8 cellular contexts compared by ENCODE assay signal in genomic region chrX:130174051-130174704, GRCh38. TPM values are rescaled to one million over a fixed set of nuclear protein-coding genes. Genes with fewer than 3 reads are reported as not detected.
A peak's percentile ranks its signal among the peaks of the same experiment; 100 is the strongest.
DNase-seq lines count a peak whose midpoint lies in the region; ATAC-seq and TF ChIP-seq lines count a peak whose summit lies in the region.

No MANE protein-coding gene starts in this region.

- peaks cover 31% of the 10 kb centered on the region for H3K4me1 ChIP-seq in SJSA1 (replicated peaks)
- peaks cover 7% of the 10 kb centered on the region for H3K4me1 ChIP-seq in fibroblast of lung (ENCODE audit: control insufficient read depth, extremely low read depth, insufficient read depth, low read length)

- H3K27me3 ChIP-seq in SJSA1 (replicated peaks) (no peaks in the 10 kb centered on the region), fibroblast of lung (ENCODE audit: control insufficient read depth, insufficient read depth, low read length) (no peaks in the 10 kb centered on the region)

- H3K27ac ChIP-seq in SJSA1 = peak overlapping the region; percentile 71
- peak overlapping the region; percentile 77 for H3K27ac ChIP-seq in fibroblast of lung (ENCODE audit: insufficient read depth, low read length)

- no peaks in the 10 kb centered on the region for H4K20me1 ChIP-seq in fibroblast of lung (ENCODE audit: control insufficient read depth, extremely low read depth, insufficient read depth, low read length)

- DNase-seq in ELF-1 (ENCODE audit: low read depth, low spot score) (peak; percentile 58), SJSA1 (ENCODE audit: low read depth in 1 of 2, low spot score in 2 of 2) (peak in 1 of 2 experiments; percentile 42), fibroblast of lung (ENCODE audit: low read depth in 2 of 2) (peak; percentile 71 to 85), pons (ENCODE audit: low spot score) (peak; percentile 42), DMS114 treated with DMSO at 0.1 percent for 48 hours (lab: John Stamatoyannopoulos, UW; ENCODE audit: unreplicated experiment) (no peak), NCI-H2227 (lab: John Stamatoyannopoulos, UW; ENCODE audit: unreplicated experiment) (no peak)
- no peak for DNase-seq in activated CD4-positive, CD25-positive, alpha-beta regulatory T cell treated with anti-CD3 and anti-CD28 coated beads, Interleukin-2, amount 50 U/mL, for 72 hours

- no peak overlapping the region for H2AFZ ChIP-seq in fibroblast of lung (ENCODE audit: low read length)

- H3K4me3 ChIP-seq in SJSA1 = no peak overlapping the region
- no peak overlapping the region for H3K4me3 ChIP-seq in fibroblast of lung (replicated peaks in 1 of 4; ENCODE audit: control extremely low read depth in 1 of 4, insufficient read depth in 1 of 4, low read depth in 3 of 4, low read length in 4 of 4)

- H3K9ac ChIP-seq in fibroblast of lung (ENCODE audit: insufficient read depth, low read length) = no peak overlapping the region

- TF ChIP-seq CTCF in fibroblast of lung (conservative IDR thresholded peaks at IDR 0.05 in 1 of 2, IDR thresholded peaks at IDR 0.05 in 1 of 2; ENCODE audit: low read depth in 1 of 2, low read length in 2 of 2) = no peak

- ATAC-seq in HG02623 (IDR thresholded peaks at IDR 0.05; ENCODE audit: unreplicated experiment) = no peak

- H3K4me2 ChIP-seq in fibroblast of lung (ENCODE audit: extremely low read depth, insufficient read depth, low read length) = no peak overlapping the region

- no peaks in the 10 kb centered on the region for H3K9me3 ChIP-seq in SJSA1 (replicated peaks)
- no peaks in the 10 kb centered on the region for H3K9me3 ChIP-seq in fibroblast of lung (ENCODE audit: control insufficient read depth, insufficient read depth, low read depth, low read length)

- H3K36me3 ChIP-seq in SJSA1 = no peaks in the 10 kb centered on the region
- H3K36me3 ChIP-seq in fibroblast of lung (ENCODE audit: control insufficient read depth, insufficient read depth, low read length) = no peaks in the 10 kb centered on the region

- no peaks in the 10 kb centered on the region for H3K79me2 ChIP-seq in fibroblast of lung (ENCODE audit: control insufficient read depth, insufficient read depth, low read length)

RNA-seq across cellular contexts. Expression of gene RAB33A, which starts 2.4 kb away (rescaled TPM):
- 0.32 and 0.75 TPM in 2 replicates for total RNA-seq in SJSA1 (2014; rRNA removed; shearing (Covaris generic))
- 12.6 and 18.3 TPM in 2 replicates for total RNA-seq in fibroblast of lung
- 2.8 and 4.0 TPM in 2 replicates for polyA plus RNA-seq in fibroblast of lung
- polyA plus RNA-seq in fibroblast of lung (2012) = 2.7 and 3.6 TPM in 2 replicates
- 1.2 and 6.6 TPM in 2 replicates for polyA minus RNA-seq in fibroblast of lung (ENCODE audit: low replicate concordance)

RNA-seq across cellular contexts. Expression of gene AIFM1, which starts 8.5 kb away (rescaled TPM):
- 24.4 and 35.1 TPM in 2 replicates for total RNA-seq in SJSA1 (2014; rRNA removed; shearing (Covaris generic))
- total RNA-seq in fibroblast of lung = 18.2 and 23.1 TPM in 2 replicates
- 36.1 and 47.1 TPM in 2 replicates for polyA plus RNA-seq in fibroblast of lung
- 26.9 and 33.7 TPM in 2 replicates for polyA plus RNA-seq in fibroblast of lung (2012)
- 7.3 and 8.5 TPM in 2 replicates for polyA minus RNA-seq in fibroblast of lung (ENCODE audit: low replicate concordance)

Comparison
In these comparisons a context has a peak if more than half of its experiments do, and no peak if none do; other contexts are left out.
1. DNase-seq: peak in ELF-1 (single experiment), fibroblast of lung (2 of 2) and pons (single experiment); none in DMS114 treated with DMSO at 0.1 percent for 48 hours (single experiment), NCI-H2227 (single experiment) and activated CD4-positive, CD25-positive, alpha-beta regulatory T cell treated with anti-CD3 and anti-CD28 coated beads, Interleukin-2, amount 50 U/mL, for 72 hours (single experiment).